8 cellular contexts compared by ENCODE assay signal in genomic region chr18:13725566-13726227, GRCh38. TPM values are rescaled to one million over a fixed set of nuclear protein-coding genes. Genes with fewer than 3 reads are reported as not detected.
DNase-seq lines count a peak whose midpoint lies in the region; ATAC-seq and TF ChIP-seq lines count a peak whose summit lies in the region.

No MANE protein-coding gene starts in this region.

- TF ChIP-seq CTCF in CD14-positive monocyte (IDR thresholded peaks at IDR 0.05) = no peak
- no peak for TF ChIP-seq CTCF in endothelial cell (IDR thresholded peaks at IDR 0.05; ENCODE audit: unreplicated experiment)
- no peak for TF ChIP-seq CTCF in nephron progenitor cell (IDR thresholded peaks at IDR 0.05)

- H3K36me3 Mint-ChIP-seq in CD14-positive monocyte (peaks cover under 1 to 15% of the 10 kb centered on the region in 2 donors), endothelial cell (ENCODE audit: low read depth, unreplicated experiment) (peaks cover 6% of the 10 kb centered on the region), nephron progenitor cell (ENCODE audit: low read depth) (peaks cover 35% of the 10 kb centered on the region)

- H3K4me1 Mint-ChIP-seq in CD14-positive monocyte (peaks cover 33% of the 10 kb centered on the region), endothelial cell (ENCODE audit: unreplicated experiment) (peaks cover 20% of the 10 kb centered on the region), nephron progenitor cell (peaks cover 39% of the 10 kb centered on the region)

- intact Hi-C loops in CD14-positive monocyte (cut with micrococcal nuclease) = loop anchor here in 1 of 2 donors (5.0 to 10.0 kb wide), 6 partner anchors 168 to 1023 kb away; partner anchors contain the start of genes CEP76, LDLRAD4, PSMG2 and PTPN2

- H3K4me3 Mint-ChIP-seq in CD14-positive monocyte = peak overlapping the region; percentile 90 to 98
- H3K4me3 Mint-ChIP-seq in endothelial cell (ENCODE audit: unreplicated experiment) = peak overlapping the region; percentile 87
- peak overlapping the region; percentile 94 for H3K4me3 Mint-ChIP-seq in nephron progenitor cell

- ATAC-seq in GM21423 (IDR thresholded peaks at IDR 0.05; ENCODE audit: unreplicated experiment) = peak; percentile 20

- H3K27me3 Mint-ChIP-seq in CD14-positive monocyte (ENCODE audit: low read depth in 3 of 3) (no peaks in the 10 kb centered on the region), endothelial cell (ENCODE audit: unreplicated experiment) (peaks cover 12% of the 10 kb centered on the region), nephron progenitor cell (ENCODE audit: low read depth, poor library complexity) (no peaks in the 10 kb centered on the region)

- H3K9me3 Mint-ChIP-seq in CD14-positive monocyte (no peaks in the 10 kb centered on the region), endothelial cell (ENCODE audit: unreplicated experiment) (no peaks in the 10 kb centered on the region), nephron progenitor cell (peaks cover 7% of the 10 kb centered on the region)

- H3K27ac Mint-ChIP-seq in CD14-positive monocyte = peak overlapping the region; percentile 7 to 99 (median 66)
- peak overlapping the region; percentile 55 for H3K27ac Mint-ChIP-seq in endothelial cell (ENCODE audit: unreplicated experiment)
- peak overlapping the region; percentile 35 for H3K27ac Mint-ChIP-seq in nephron progenitor cell

- no peak for DNase-seq in CD14-positive monocyte (ENCODE audit: low spot score)
- DNase-seq in RPMI8226 = peak; percentile 51
- DNase-seq in endothelial cell (ENCODE audit: low spot score) = no peak
- no peak for DNase-seq in nephron progenitor cell
- DNase-seq in activated effector memory CD4-positive, alpha-beta T cell treated with anti-CD3 and anti-CD28 coated beads, Interleukin-2, amount 50 U/mL, for 16 hours = no peak
- DNase-seq in foreskin melanocyte = no peak
- DNase-seq in DMS79 (lab: John Stamatoyannopoulos, UW) = no peak

RNA-seq across cellular contexts. Expression of gene FAM210A, which starts 0.7 kb away (rescaled TPM):
- polyA plus RNA-seq in CD14-positive monocyte = 1 to 10 TPM; 6.9 TPM
- 15.4 TPM for total RNA-seq in endothelial cell (ENCODE audit: unreplicated experiment)

RNA-seq across cellular contexts. Expression of gene RNMT, which starts 0.8 kb away (rescaled TPM):
- polyA plus RNA-seq in CD14-positive monocyte = 10 to 100 TPM; 32.6 to 36.4 TPM
- total RNA-seq in endothelial cell (ENCODE audit: unreplicated experiment) = 30.7 TPM
